11 cellular contexts compared by ENCODE assay signal in the genomic region with DNA sequence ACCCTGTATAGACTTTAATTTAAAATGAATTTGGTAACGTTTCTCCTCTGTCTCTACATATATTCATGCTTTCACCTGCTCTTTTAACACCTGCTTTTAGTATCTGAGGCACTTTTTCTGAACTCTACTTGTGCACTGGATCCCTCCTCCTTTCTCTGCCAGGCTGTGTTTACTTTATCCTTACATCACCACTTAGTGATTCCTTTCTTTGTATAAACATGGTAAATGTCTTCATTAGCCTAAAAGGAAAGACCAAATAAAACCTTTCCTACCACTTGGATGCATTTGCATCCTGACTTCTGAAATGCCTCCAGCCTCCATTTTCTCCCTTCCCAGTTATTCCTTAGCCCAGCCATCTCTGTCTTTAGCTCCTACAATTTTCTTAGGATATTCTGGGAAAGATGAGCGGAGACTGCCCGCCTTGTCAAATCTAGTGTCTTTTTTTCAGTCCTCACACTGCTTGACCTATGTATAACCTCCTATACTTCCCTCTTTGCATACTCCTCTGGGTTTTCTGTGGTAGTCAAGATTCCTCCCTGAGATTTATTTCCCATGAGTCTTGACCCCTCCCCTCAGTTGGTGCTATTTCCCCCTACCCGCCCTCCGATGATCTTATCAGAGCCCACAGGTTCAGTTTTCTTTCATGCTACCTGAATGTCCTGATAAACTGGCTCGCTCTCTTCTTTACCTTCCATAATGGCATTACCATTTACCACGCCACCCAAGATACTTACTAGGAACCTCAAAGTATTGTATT. TPM values are rescaled to one million over a fixed set of nuclear protein-coding genes. Genes with fewer than 3 reads are reported as not detected.
DNase-seq lines count a peak whose midpoint lies in the region; ATAC-seq and TF ChIP-seq lines count a peak whose summit lies in the region.
"Had no signal": no experiment of that assay in that cellular context is flagged by ENCODE, and none has a peak within 500 bp of the region (broad histone marks: within the 10 kb centered on the region; RNA-seq: fewer than 3 reads in every experiment).

No MANE protein-coding gene starts in this region.

- H2AFZ ChIP-seq in mammary epithelial cell (ENCODE audit: low read depth, low read length), result no peak overlapping the region

- peaks cover 15% of the 10 kb centered on the region for H3K36me3 ChIP-seq in mammary epithelial cell (ENCODE audit: insufficient read depth, low read length)

- no TSS peak for BruUV-seq in MCF 10A (replicated peaks; lab: Mats Ljungman, UMichigan)
- no TSS peak for BruUV-seq in mammary epithelial cell (replicated peaks; lab: Mats Ljungman, UMichigan)

- no peak overlapping the region for H3K4me3 Mint-ChIP-seq in MCF 10A (ENCODE audit: unreplicated experiment)
- H3K4me3 Mint-ChIP-seq in stimulated activated naive B cell treated with anti-CD40 and anti-IgM and Interleukin-4, amounts not matched to agents 10 μg/mL and 1 μg/mL and 100 μg/mL, for 72 hours, result peak overlapping the region in 1 of 2 donors; percentile 52

- in situ Hi-C loops in mammary epithelial cell (cut with MboI; ENCODE audit: low sequenced_read_pairs in 2 of 2), result no loop called here

- TF ChIP-seq CTCF in MCF 10A (IDR thresholded peaks at IDR 0.05; ENCODE audit: unreplicated experiment) (no peak), mammary epithelial cell (conservative IDR thresholded peaks at IDR 0.05 in 1 of 2, IDR thresholded peaks at IDR 0.05 in 1 of 2; ENCODE audit: extremely low read depth in 1 of 2, insufficient read depth in 1 of 2, low read depth in 1 of 2, low read length in 2 of 2) (no peak), coronary artery (IDR thresholded peaks at IDR 0.05) (no peak)

- CTCF ChIA-PET in MCF 10A (lab: Yijun Ruan, JAX) (interaction anchor here (0.6 to 1.2 kb wide), 4 partner anchors 9 to 219 kb away, joined by 3 to 4 read pairs (median 3); no protein-coding TSS in a partner anchor), mammary epithelial cell (lab: Charles Lee; ENCODE audit: low non-redundant PET) (no interaction called here)

- peak overlapping the region; percentile 16 for H3K27ac Mint-ChIP-seq in MCF 10A (ENCODE audit: low read depth, unreplicated experiment)
- H3K27ac Mint-ChIP-seq in stimulated activated naive B cell treated with anti-CD40 and anti-IgM and Interleukin-4, amounts not matched to agents 10 μg/mL and 1 μg/mL and 100 μg/mL, for 72 hours, result peak overlapping the region; percentile 82

- intact Hi-C loops in MCF 10A (cut with micrococcal nuclease) (no loop called here), mammary epithelial cell (cut with micrococcal nuclease) (no loop called here)

- no peak overlapping the region for H3K27ac ChIP-seq in mammary epithelial cell (ENCODE audit: insufficient read depth, low read depth, low read length)
- H3K27ac ChIP-seq in coronary artery, result no peak overlapping the region
- H3K27ac ChIP-seq: thyroid gland had no signal

- H3K79me2 ChIP-seq in mammary epithelial cell (ENCODE audit: insufficient read depth, low read length), result no peaks in the 10 kb centered on the region

- no peaks in the 10 kb centered on the region for H3K4me1 ChIP-seq in mammary epithelial cell (ENCODE audit: insufficient read depth, low read length)
- H3K4me1 ChIP-seq: thyroid gland had no signal

- H3K9me3 Mint-ChIP-seq in MCF 10A (ENCODE audit: unreplicated experiment), result no peaks in the 10 kb centered on the region
- peaks cover 5 to 16% of the 10 kb centered on the region in 2 donors for H3K9me3 Mint-ChIP-seq in stimulated activated naive B cell treated with anti-CD40 and anti-IgM and Interleukin-4, amounts not matched to agents 10 μg/mL and 1 μg/mL and 100 μg/mL, for 72 hours

- no peaks in the 10 kb centered on the region for H4K20me1 ChIP-seq in mammary epithelial cell (ENCODE audit: insufficient read depth, low read length)

- peaks cover 59% of the 10 kb centered on the region for H3K36me3 Mint-ChIP-seq in MCF 10A (ENCODE audit: insufficient read depth, unreplicated experiment)
- peaks cover 46 to 52% of the 10 kb centered on the region in 2 donors for H3K36me3 Mint-ChIP-seq in stimulated activated naive B cell treated with anti-CD40 and anti-IgM and Interleukin-4, amounts not matched to agents 10 μg/mL and 1 μg/mL and 100 μg/mL, for 72 hours

- WGBS in mammary epithelial cell (ENCODE audit: low coverage, missing lambda C conversion rate), result 99% methylated on average over 7 of the region's 7 CpGs

- H3K27me3 ChIP-seq in mammary epithelial cell (ENCODE audit: insufficient read depth, low read length), result no peaks in the 10 kb centered on the region
- H3K27me3 ChIP-seq: thyroid gland had no signal

- no peak overlapping the region for H3K9ac ChIP-seq in mammary epithelial cell (ENCODE audit: insufficient read depth, low read length)

- dilution Hi-C loops in mammary epithelial cell (cut with HindIII; ENCODE audit: low sequenced_read_pairs), result no loop called here

- H3K4me3 ChIP-seq in mammary epithelial cell (replicated peaks in 1 of 3; ENCODE audit: insufficient read depth in 1 of 3, low read depth in 2 of 3, low read length in 3 of 3) (no peak overlapping the region), coronary artery (no peak overlapping the region)
- H3K4me3 ChIP-seq: thyroid gland had no signal

- DNase-seq in MCF 10A (ENCODE audit: unreplicated experiment), result no peak
- DNase-seq in mammary epithelial cell, result no peak
- DNase-seq in NCI-H510A treated with DMSO at 0.1 percent for 48 hours (lab: John Stamatoyannopoulos, UW), result peak; percentile 86
- DNase-seq in fibroblast of gingiva (ENCODE audit: low read depth), result peak; percentile 17
- no peak for DNase-seq in stimulated activated naive B cell treated with anti-CD40 and anti-IgM and Interleukin-4, amounts not matched to agents 10 μg/mL and 1 μg/mL and 100 μg/mL, for 72 hours
- no peak for DNase-seq in islet precursor cell
- DNase-seq in coronary artery (ENCODE audit: low spot score), result no peak
- DNase-seq: activated CD4-positive, alpha-beta T cell treated with anti-CD3 and anti-CD28 coated beads for 4 hours; anterior cingulate cortex; thyroid gland had no signal

- H3K4me1 Mint-ChIP-seq in MCF 10A (ENCODE audit: insufficient read depth, unreplicated experiment), result peaks cover 8% of the 10 kb centered on the region
- H3K4me1 Mint-ChIP-seq in stimulated activated naive B cell treated with anti-CD40 and anti-IgM and Interleukin-4, amounts not matched to agents 10 μg/mL and 1 μg/mL and 100 μg/mL, for 72 hours, result peaks cover 32 to 41% of the 10 kb centered on the region in 2 donors

- H3K9me3 ChIP-seq in mammary epithelial cell (replicated peaks; ENCODE audit: insufficient read depth, low read length), result no peaks in the 10 kb centered on the region
- H3K9me3 ChIP-seq: thyroid gland had no signal

- POLR2A ChIA-PET in MCF 10A (lab: Yijun Ruan, JAX), result interaction anchor here (1.0 to 1.4 kb wide), 3 partner anchors 14 to 35 kb away, joined by 3 to 7 read pairs (median 4); no protein-coding TSS in a partner anchor

- no peak overlapping the region for H3K4me2 ChIP-seq in mammary epithelial cell (ENCODE audit: insufficient read depth, low read depth, low read length)

- no peaks in the 10 kb centered on the region for H3K27me3 Mint-ChIP-seq in MCF 10A (ENCODE audit: insufficient read depth, unreplicated experiment)
- H3K27me3 Mint-ChIP-seq in stimulated activated naive B cell treated with anti-CD40 and anti-IgM and Interleukin-4, amounts not matched to agents 10 μg/mL and 1 μg/mL and 100 μg/mL, for 72 hours, result no peaks in the 10 kb centered on the region

- peak in 1 of 2 donors; percentile 13 for ATAC-seq in stimulated activated naive B cell treated with anti-CD40 and anti-IgM and Interleukin-4, amounts not matched to agents 10 μg/mL and 1 μg/mL and 100 μg/mL, for 72 hours (replicated peaks)
- no peak for ATAC-seq in HG03045 (IDR thresholded peaks at IDR 0.05; ENCODE audit: unreplicated experiment)

RNA-seq across cellular contexts. Expression of a gene that starts 44.8 kb away (rescaled TPM):
- total RNA-seq in MCF 10A (2022) (11.3 and 12.6 TPM in 2 replicates), mammary epithelial cell (10 to 100 TPM; 14.5 to 15.0 TPM)
- 3.6 TPM for polyA plus RNA-seq in mammary epithelial cell
- 4.2 TPM for polyA minus RNA-seq in mammary epithelial cell

Comparison
In these comparisons a context has a peak if more than half of its experiments do, and no peak if none do; other contexts are left out.
1. DNase-seq: peak in NCI-H510A treated with DMSO at 0.1 percent for 48 hours (single experiment) and fibroblast of gingiva (single experiment); none in MCF 10A (single experiment), mammary epithelial cell (single experiment), stimulated activated naive B cell treated with anti-CD40 and anti-IgM and Interleukin-4, amounts not matched to agents 10 μg/mL and 1 μg/mL and 100 μg/mL, for 72 hours (single experiment), islet precursor cell (single experiment) and coronary artery (single experiment).